In the genomic region with DNA sequence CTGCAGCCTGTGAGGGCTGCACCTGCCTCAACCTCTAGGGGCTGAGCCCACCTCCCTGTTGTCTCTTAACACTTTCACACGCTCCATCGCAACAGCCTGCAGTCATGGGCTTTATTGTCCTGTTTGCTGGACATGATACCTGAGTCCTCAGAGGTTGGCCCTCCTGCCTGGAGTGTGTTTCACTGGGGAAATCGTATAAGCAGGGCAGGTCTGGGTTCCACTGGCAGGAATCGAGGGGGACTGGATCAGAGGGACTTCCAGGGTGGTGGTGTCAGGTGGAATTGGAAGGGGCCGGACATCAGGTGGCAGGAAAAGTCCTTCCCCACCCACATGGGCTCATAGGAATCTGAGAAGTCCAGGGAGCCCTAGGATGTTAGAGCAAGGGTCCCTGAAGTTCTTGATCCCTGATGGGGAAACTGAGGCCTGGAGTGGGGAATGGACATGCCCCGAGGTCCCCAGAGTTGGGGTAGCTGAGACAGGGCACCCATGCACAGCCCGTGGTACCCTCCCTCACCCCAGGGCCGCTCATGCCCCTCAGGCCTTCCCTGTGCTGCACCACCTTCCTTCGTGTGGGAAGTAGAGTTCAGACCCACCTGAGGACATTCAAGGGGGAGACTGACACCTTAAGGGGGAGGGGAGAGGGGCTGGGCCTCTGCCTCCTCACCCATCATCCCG, we compare ENCODE assay signal across 9 cellular contexts.
DNase-seq lines count a peak whose midpoint lies in the region; ATAC-seq and TF ChIP-seq lines count a peak whose summit lies in the region.
"Had no signal": no experiment of that assay in that cellular context is flagged by ENCODE, and none has a peak within 500 bp of the region (broad histone marks: within the 10 kb centered on the region; RNA-seq: fewer than 3 reads in every experiment).

No MANE protein-coding gene starts in this region.

- no peaks in the 10 kb centered on the region for H3F3A ChIP-seq in MM.1S (ENCODE audit: insufficient read depth, low read length)

- H3K79me2 ChIP-seq in MM.1S (ENCODE audit: low read length): 0 out of 2 replicates have a peak, but pooled peaks cover 2% of the 10 kb centered on the region

- H3K36me3 ChIP-seq in MM.1S (replicated peaks; ENCODE audit: insufficient read depth, low read length): no peaks in the 10 kb centered on the region

- H3K4me3 ChIP-seq in MM.1S (ENCODE audit: low read length): peak overlapping the region; percentile 71

- peak overlapping the region; percentile 85 for H3K4me2 ChIP-seq in MM.1S (ENCODE audit: low read depth, low read length)

- H3K9me3 Mint-ChIP-seq in activated CD4-positive, alpha-beta T cell treated with anti-CD3 and anti-CD28 coated beads for 36 hours (ENCODE audit: low read depth): peaks cover 3% of the 10 kb centered on the region
- no peaks in the 10 kb centered on the region for H3K9me3 Mint-ChIP-seq in effector memory CD8-positive, alpha-beta T cell
- no peaks in the 10 kb centered on the region for H3K9me3 Mint-ChIP-seq in stimulated activated effector memory CD8-positive, alpha-beta T cell treated with anti-CD3 and anti-CD28 coated beads, Interleukin-12 subunit alpha, Interleukin-12 subunit beta, amount 100 ng/mL, for 72 hours

- H3K36me3 Mint-ChIP-seq in activated CD4-positive, alpha-beta T cell treated with anti-CD3 and anti-CD28 coated beads for 36 hours (ENCODE audit: low read depth): peaks cover 76% of the 10 kb centered on the region
- H3K36me3 Mint-ChIP-seq in effector memory CD8-positive, alpha-beta T cell (ENCODE audit: insufficient read depth): peaks cover 90% of the 10 kb centered on the region
- peaks cover 100% of the 10 kb centered on the region for H3K36me3 Mint-ChIP-seq in stimulated activated effector memory CD8-positive, alpha-beta T cell treated with anti-CD3 and anti-CD28 coated beads, Interleukin-12 subunit alpha, Interleukin-12 subunit beta, amount 100 ng/mL, for 72 hours

- H3K27ac ChIP-seq in MM.1S (ENCODE audit: low read length): peak overlapping the region; percentile 59; the same call in 1 of the 2 replicates

- peak overlapping the region; percentile 91 for H2AFZ ChIP-seq in MM.1S (ENCODE audit: low read length)

- intact Hi-C loops in activated CD4-positive, alpha-beta T cell treated with anti-CD3 and anti-CD28 coated beads for 36 hours (cut with DNase I, micrococcal nuclease): loop anchor here (5.0 kb wide), 2 partner anchors 46 to 314 kb away; a partner anchor contains a TSS

- DNase-seq in activated CD4-positive, alpha-beta T cell treated with anti-CD3 and anti-CD28 coated beads for 36 hours: no peak
- DNase-seq in activated CD4-positive, alpha-beta T cell treated with anti-CD3 and anti-CD28 coated beads, Interleukin-2, amount 50 U/mL, for 1 hour: no peak
- no peak for DNase-seq in MM.1S
- no peak for DNase-seq in effector memory CD8-positive, alpha-beta T cell
- no peak for DNase-seq in stimulated activated effector memory CD8-positive, alpha-beta T cell treated with anti-CD3 and anti-CD28 coated beads, Interleukin-12 subunit alpha, Interleukin-12 subunit beta, amount 100 ng/mL, for 72 hours (ENCODE audit: low spot score in 2 of 2)
- DNase-seq in stimulated activated CD8-positive, alpha-beta memory T cell treated with anti-CD3 and anti-CD28 coated beads, Interleukin-4, amount 100 ng/mL, for 48 hours: no peak
- DNase-seq in NCI-H345 treated with DMSO at 0.1 percent for 48 hours (lab: John Stamatoyannopoulos, UW; ENCODE audit: unreplicated experiment): no peak
- DNase-seq: ACHN had no signal

- no peaks in the 10 kb centered on the region for H3K9me3 ChIP-seq in MM.1S (replicated peaks; ENCODE audit: insufficient read depth, low read length)

- H3K27ac Mint-ChIP-seq in activated CD4-positive, alpha-beta T cell treated with anti-CD3 and anti-CD28 coated beads for 36 hours: peak overlapping the region; percentile 93
- H3K27ac Mint-ChIP-seq in effector memory CD8-positive, alpha-beta T cell: peak overlapping the region; percentile 91 to 93
- peak overlapping the region; percentile 97 for H3K27ac Mint-ChIP-seq in stimulated activated effector memory CD8-positive, alpha-beta T cell treated with anti-CD3 and anti-CD28 coated beads, Interleukin-12 subunit alpha, Interleukin-12 subunit beta, amount 100 ng/mL, for 72 hours

- no peaks in the 10 kb centered on the region for H3K27me3 Mint-ChIP-seq in activated CD4-positive, alpha-beta T cell treated with anti-CD3 and anti-CD28 coated beads for 36 hours
- no peaks in the 10 kb centered on the region for H3K27me3 Mint-ChIP-seq in effector memory CD8-positive, alpha-beta T cell

- H3K4me1 ChIP-seq in MM.1S (ENCODE audit: low read length): peaks cover 17% of the 10 kb centered on the region

- no peak for ATAC-seq in activated CD4-positive, alpha-beta T cell treated with anti-CD3 and anti-CD28 coated beads for 36 hours
- ATAC-seq in effector memory CD8-positive, alpha-beta T cell (replicated peaks): no peak
- no peak for ATAC-seq in stimulated activated effector memory CD8-positive, alpha-beta T cell treated with anti-CD3 and anti-CD28 coated beads, Interleukin-12 subunit alpha, Interleukin-12 subunit beta, amount 100 ng/mL, for 72 hours
- no peak for ATAC-seq in GM19397 (IDR thresholded peaks at IDR 0.05; ENCODE audit: unreplicated experiment)

- peak overlapping the region; percentile 76 for H3K4me3 Mint-ChIP-seq in activated CD4-positive, alpha-beta T cell treated with anti-CD3 and anti-CD28 coated beads for 36 hours
- peak overlapping the region; percentile 79 to 85 for H3K4me3 Mint-ChIP-seq in effector memory CD8-positive, alpha-beta T cell
- peak overlapping the region; percentile 82 for H3K4me3 Mint-ChIP-seq in stimulated activated effector memory CD8-positive, alpha-beta T cell treated with anti-CD3 and anti-CD28 coated beads, Interleukin-12 subunit alpha, Interleukin-12 subunit beta, amount 100 ng/mL, for 72 hours

- CTCF ChIA-PET in activated CD4-positive, alpha-beta T cell treated with anti-CD3 and anti-CD28 coated beads for 36 hours (lab: Charles Lee): interaction anchor here (1.9 to 3.7 kb wide), 4 partner anchors 8 to 150 kb away, joined by 8 to 19 read pairs (median 14); no protein-coding TSS in a partner anchor

- no peaks in the 10 kb centered on the region for H3K9me2 ChIP-seq in MM.1S (replicated peaks; ENCODE audit: insufficient read depth, low read length)

- no peaks in the 10 kb centered on the region for H4K20me1 ChIP-seq in MM.1S (ENCODE audit: insufficient read depth, low read length)

- peak overlapping the region; percentile 78 for H3K9ac ChIP-seq in MM.1S (ENCODE audit: low read length)

- peaks cover 60% of the 10 kb centered on the region for H3K4me1 Mint-ChIP-seq in activated CD4-positive, alpha-beta T cell treated with anti-CD3 and anti-CD28 coated beads for 36 hours
- peaks cover 35 to 48% of the 10 kb centered on the region in 2 donors for H3K4me1 Mint-ChIP-seq in effector memory CD8-positive, alpha-beta T cell (ENCODE audit: low read depth in 2 of 2)
- peaks cover 64% of the 10 kb centered on the region for H3K4me1 Mint-ChIP-seq in stimulated activated effector memory CD8-positive, alpha-beta T cell treated with anti-CD3 and anti-CD28 coated beads, Interleukin-12 subunit alpha, Interleukin-12 subunit beta, amount 100 ng/mL, for 72 hours

- no peaks in the 10 kb centered on the region for H3K27me3 ChIP-seq in MM.1S (replicated peaks; ENCODE audit: insufficient read depth, low read length)

- no peak for TF ChIP-seq CTCF in MM.1S (IDR thresholded peaks at IDR 0.05; ENCODE audit: low read length)

- POLR2A ChIA-PET in activated CD4-positive, alpha-beta T cell treated with anti-CD3 and anti-CD28 coated beads for 36 hours (lab: Charles Lee): interaction anchor here (0.6 kb wide), 1 partner anchor 34 kb away, joined by 3 read pairs; no protein-coding TSS in a partner anchor
